13 cellular contexts compared by ENCODE assay signal in genomic region chr2:17672583-17673317, GRCh38.
A peak's percentile ranks its signal among the peaks of the same experiment; 100 is the strongest.
DNase-seq lines count a peak whose midpoint lies in the region; ATAC-seq, FAIRE-seq and TF ChIP-seq lines count a peak whose summit lies in the region.
"Had no signal": no experiment of that assay in that cellular context is flagged by ENCODE, and none has a peak within 500 bp of the region (broad histone marks: within the 10 kb centered on the region; RNA-seq: fewer than 3 reads in every experiment).

No MANE protein-coding gene starts in this region.

- H3K9ac ChIP-seq in GM12878 (ENCODE audit: control insufficient read depth, insufficient read depth, low read length): no peak overlapping the region

- no peak overlapping the region for H3K4me2 ChIP-seq in GM12878 (ENCODE audit: control insufficient read depth, insufficient read depth)

- no TSS peak for BruUV-seq in GM12878 (replicated peaks; lab: Mats Ljungman, UMichigan)

- no peak overlapping the region for H2AFZ ChIP-seq in GM12878 (ENCODE audit: control insufficient read depth, low read depth, low read length)

- ATAC-seq in HG03439 (IDR thresholded peaks at IDR 0.05; ENCODE audit: unreplicated experiment): peak; percentile 70
- peak; percentile 73 for ATAC-seq in GM12878
- no peak for ATAC-seq in upper lobe of right lung

- DNase-seq in GM12865 (ENCODE audit: low read depth): peak; percentile 24
- DNase-seq in GM12878 (ENCODE audit: low read depth, low spot score): no peak
- peak; percentile 4 for DNase-seq in retinal pigment epithelial cell (ENCODE audit: low read depth)
- DNase-seq in upper lobe of right lung: no peak
- DNase-seq in WERI-Rb-1: no peak
- no peak for DNase-seq in activated CD4-positive, alpha-beta T cell treated with anti-CD3 and anti-CD28 coated beads for 48 hours
- DNase-seq: activated CD4-positive, alpha-beta T cell treated with anti-CD3 and anti-CD28 coated beads, Interleukin-2, amount 50 U/mL, for 48 hours; caudate nucleus; hypothalamus; SIG-M5; substantia nigra had no signal

- H3K36me3 ChIP-seq in GM12878 (ENCODE audit: control insufficient read depth in 2 of 2, insufficient read depth in 2 of 2, low read length in 1 of 2) (peaks cover 1 to 9% of the 10 kb centered on the region in 2 experiments), upper lobe of right lung (peaks cover 25% of the 10 kb centered on the region), WERI-Rb-1 (peaks cover 47% of the 10 kb centered on the region)

- SMC1A ChIA-PET in GM12878 (lab: Charles Lee; ENCODE audit: uncharacterized antibody, unreplicated experiment): interaction anchor here (1.1 to 11.1 kb wide), 7 partner anchors 10 to 203 kb away, joined by 3 to 165 read pairs (median 5); no protein-coding TSS in a partner anchor

- H3K4me1 ChIP-seq in GM12878 (ENCODE audit: control insufficient read depth, insufficient read depth, low read length) (no peaks in the 10 kb centered on the region), upper lobe of right lung (no peaks in the 10 kb centered on the region)

- H3K9me3 ChIP-seq in GM12878 (replicated peaks; ENCODE audit: control insufficient read depth, insufficient read depth, low read length) (no peaks in the 10 kb centered on the region), upper lobe of right lung (no peaks in the 10 kb centered on the region), WERI-Rb-1 (ENCODE audit: severe bottlenecking) (no peaks in the 10 kb centered on the region)

- TF ChIP-seq RAD21 in GM12878 (IDR thresholded peaks at IDR 0.05; ENCODE audit: insufficient read depth, low read depth, low read length): no peak

- H3K4me3 ChIP-seq in GM12865 (ENCODE audit: low read depth, low read length) (no peak overlapping the region), GM12878 (no peak overlapping the region), retinal pigment epithelial cell (ENCODE audit: low read length) (no peak overlapping the region), upper lobe of right lung (no peak overlapping the region), WERI-Rb-1 (ENCODE audit: low read depth, low read length) (no peak overlapping the region)

- RAD21 ChIA-PET in GM12878 (lab: Charles Lee; ENCODE audit: unreplicated experiment): interaction anchor here (1.0 to 8.3 kb wide), 8 partner anchors 10 to 363 kb away, joined by 3 to 138 read pairs (median 10); no protein-coding TSS in a partner anchor

- H3K79me2 ChIP-seq in GM12878 (ENCODE audit: control insufficient read depth, insufficient read depth, low read length): no peaks in the 10 kb centered on the region

- no peak for TF ChIP-seq POLR2A in GM12878 (IDR thresholded peaks at IDR 0.05; ENCODE audit: low read depth, low read length)

- CTCF ChIA-PET in GM12878 (lab: Yijun Ruan, JAX): interaction anchor here (0.7 to 24.9 kb wide), 13 partner anchors 8 to 477 kb away, joined by 3 to 604 read pairs (median 11); no protein-coding TSS in a partner anchor

- no peak for TF ChIP-seq EP300 in GM12878 (IDR thresholded peaks at IDR 0.05; ENCODE audit: borderline replicate concordance in 1 of 2, control insufficient read depth in 1 of 2, low read depth in 2 of 2, low read length in 2 of 2)

- FAIRE-seq in GM12878 (lab: Jason Lieb, UNC): peak; percentile 54

- in situ Hi-C loops in GM12878 (cut with MboI): loop anchor here (10.0 kb wide), 1 partner anchor 898 kb away; no protein-coding TSS in a partner anchor

- intact Hi-C loops in GM12878 (cut with micrococcal nuclease; ENCODE audit: unreplicated experiment) (loop anchor here (5.0 kb wide), 1 partner anchor 360 kb away; no protein-coding TSS in a partner anchor), upper lobe of right lung (cut with DNase I) (no loop called here)

- POLR2A ChIA-PET in GM12878 (lab: Charles Lee): no interaction called here

- H3K27me3 ChIP-seq in GM12878 (replicated peaks in 1 of 2; ENCODE audit: control insufficient read depth in 2 of 2, insufficient read depth in 2 of 2, low read length in 1 of 2) (no peaks in the 10 kb centered on the region), upper lobe of right lung (no peaks in the 10 kb centered on the region), WERI-Rb-1 (ENCODE audit: insufficient read depth, low read depth, severe bottlenecking) (no peaks in the 10 kb centered on the region)

- under 1% methylated on average over 7 of the region's 7 CpGs for WGBS in GM12878 (ENCODE audit: insufficient coverage, insufficient replicate concordance, low lambda C conversion rate, missing lambda C conversion rate)

- no peak for TF ChIP-seq CTCF in GM12865 (IDR thresholded peaks at IDR 0.05; ENCODE audit: insufficient read depth, low read depth, low read length, missing control alignments)
- TF ChIP-seq CTCF in GM12878 (IDR thresholded peaks at IDR 0.05 in 2 of 3, conservative IDR thresholded peaks at IDR 0.05 in 1 of 3; ENCODE audit: control insufficient read depth in 2 of 3, extremely low read depth in 1 of 3, insufficient read depth in 1 of 3, low read depth in 3 of 3, low read length in 3 of 3): no peak
- no peak for TF ChIP-seq CTCF in retinal pigment epithelial cell (conservative IDR thresholded peaks at IDR 0.05; ENCODE audit: low read depth, low read length)
- no peak for TF ChIP-seq CTCF in upper lobe of right lung (IDR thresholded peaks at IDR 0.05)
- no peak for TF ChIP-seq CTCF in WERI-Rb-1 (IDR thresholded peaks at IDR 0.05; ENCODE audit: low read depth, low read length)

- H4K20me1 ChIP-seq in GM12878 (ENCODE audit: control insufficient read depth, insufficient read depth): no peaks in the 10 kb centered on the region

- no peak overlapping the region for H3K27ac ChIP-seq in GM12878 (ENCODE audit: control insufficient read depth, insufficient read depth)
- no peak overlapping the region for H3K27ac ChIP-seq in upper lobe of right lung
- H3K27ac ChIP-seq in WERI-Rb-1: no peak overlapping the region
- H3K27ac ChIP-seq: HL-60 had no signal

TF ChIP-seq in GM12878, 131 proteins besides CTCF, POLR2A, EP300 and RAD21 (continues in another document):
- TF ChIP-seq ESRRA (IDR thresholded peaks at IDR 0.05; ENCODE audit: low read length) (no peak), ASH2L (IDR thresholded peaks at IDR 0.05; ENCODE audit: borderline replicate concordance, low read depth) (no peak), NFIC (IDR thresholded peaks at IDR 0.05; ENCODE audit: low read depth, low read length) (peak; percentile 51; the same call in 1 of the 2 replicates), CREB1 (IDR thresholded peaks at IDR 0.05; ENCODE audit: low read depth) (peak; percentile 37; the same call in 1 of the 2 replicates), FOXK2 (IDR thresholded peaks at IDR 0.05) (no peak), NFYA (IDR thresholded peaks at IDR 0.05; ENCODE audit: borderline replicate concordance, low read depth, low read length) (no peak), PAX8 (IDR thresholded peaks at IDR 0.05) (no peak), MEF2B (IDR thresholded peaks at IDR 0.05; ENCODE audit: partially characterized antibody, poor library complexity, severe bottlenecking) (no peak), SMARCA5 (IDR thresholded peaks at IDR 0.05) (no peak), TBL1XR1 (IDR thresholded peaks at IDR 0.05; ENCODE audit: low read depth, low read length) (no peak), RCOR1 (conservative IDR thresholded peaks at IDR 0.05; ENCODE audit: low read depth, low read length) (no peak), ZZZ3 (IDR thresholded peaks at IDR 0.05; ENCODE audit: control insufficient read depth, insufficient read length, low read depth) (no peak), ZBED1 (IDR thresholded peaks at IDR 0.05; ENCODE audit: borderline replicate concordance) (no peak), SUZ12 (IDR thresholded peaks at IDR 0.05; ENCODE audit: unreplicated experiment) (no peak), REST (IDR thresholded peaks at IDR 0.05; ENCODE audit: low read depth, low read length) (no peak), RUNX3 (IDR thresholded peaks at IDR 0.05; ENCODE audit: low read length) (peak; percentile 41; the same call in 1 of the 2 replicates), JUND (IDR thresholded peaks at IDR 0.05; ENCODE audit: low read depth, low read length) (no peak), POLR2AphosphoS2 (IDR thresholded peaks at IDR 0.05; ENCODE audit: low read depth, low read length) (no peak), JUNB (IDR thresholded peaks at IDR 0.05) (peak; percentile 60), KLF5 (IDR thresholded peaks at IDR 0.05; ENCODE audit: partially characterized antibody) (no peak), IKZF2 (IDR thresholded peaks at IDR 0.05) (no peak), ATF7 (IDR thresholded peaks at IDR 0.05; ENCODE audit: low read depth) (no peak), SREBF1 (IDR thresholded peaks at IDR 0.05; ENCODE audit: low read length) (no peak)

Comparison
In these comparisons a context has a peak if more than half of its experiments do, and no peak if none do; other contexts are left out.
1. DNase-seq: peak in GM12865 (single experiment) and retinal pigment epithelial cell (single experiment); none in GM12878 (single experiment), upper lobe of right lung (single experiment), WERI-Rb-1 (single experiment) and activated CD4-positive, alpha-beta T cell treated with anti-CD3 and anti-CD28 coated beads for 48 hours (single experiment).